20 cellular contexts compared by ENCODE assay signal in the genomic region with DNA sequence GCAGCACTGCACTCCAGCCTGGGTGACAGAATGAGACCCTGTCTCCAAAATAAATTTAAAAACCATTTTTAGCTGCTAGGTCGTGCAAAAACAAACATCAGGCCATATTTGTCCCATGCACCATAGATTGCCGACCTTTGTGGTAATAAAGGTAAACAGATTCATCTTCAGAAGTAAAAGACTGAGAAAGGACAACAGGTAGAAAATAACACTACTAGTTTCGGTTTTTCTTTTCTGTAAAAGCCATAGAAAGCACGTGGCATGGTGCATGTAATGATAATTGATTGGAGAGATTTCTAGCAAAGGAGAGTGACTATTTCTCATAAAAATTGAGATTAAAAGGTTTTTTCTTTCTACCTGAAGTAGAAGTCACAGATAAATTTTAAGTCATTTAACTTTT.
DNase-seq lines count a peak whose midpoint lies in the region; ATAC-seq and TF ChIP-seq lines count a peak whose summit lies in the region.
"Had no signal": no experiment of that assay in that cellular context is flagged by ENCODE, and none has a peak within 500 bp of the region (broad histone marks: within the 10 kb centered on the region; RNA-seq: fewer than 3 reads in every experiment).

No MANE protein-coding gene starts in this region.

- no peaks in the 10 kb centered on the region for H4K20me1 ChIP-seq in MM.1S (ENCODE audit: insufficient read depth, low read length)

- peak overlapping the region; percentile 49; the same call in 1 of the 2 replicates for H3K4me2 ChIP-seq in MM.1S (ENCODE audit: low read depth, low read length)
- H3K4me2 ChIP-seq: GM23338 had no signal

- no peaks in the 10 kb centered on the region for H3K79me2 ChIP-seq in MM.1S (ENCODE audit: low read length)

- no peaks in the 10 kb centered on the region for H3K36me3 ChIP-seq in MM.1S (replicated peaks; ENCODE audit: insufficient read depth, low read length)
- peaks cover 0 to 15% (median 0%) of the 10 kb centered on the region in 4 donors for H3K36me3 ChIP-seq in esophagus muscularis mucosa
- H3K36me3 ChIP-seq: BE2C had no signal

- peaks cover 6% of the 10 kb centered on the region for H3K4me1 ChIP-seq in MM.1S (ENCODE audit: low read length)
- H3K4me1 ChIP-seq in esophagus muscularis mucosa = no peaks in the 10 kb centered on the region
- H3K4me1 ChIP-seq: BE2C had no signal

- H3K27me3 ChIP-seq in MM.1S (replicated peaks; ENCODE audit: insufficient read depth, low read length) (no peaks in the 10 kb centered on the region), esophagus muscularis mucosa (no peaks in the 10 kb centered on the region)

- no peak for TF ChIP-seq CTCF in GM13976 (IDR thresholded peaks at IDR 0.05; ENCODE audit: borderline replicate concordance, control extremely low read depth, extremely low read depth, insufficient read depth, missing control alignments)
- TF ChIP-seq CTCF in MM.1S (IDR thresholded peaks at IDR 0.05; ENCODE audit: low read length) = no peak
- TF ChIP-seq CTCF in esophagus muscularis mucosa (IDR thresholded peaks at IDR 0.05) = no peak
- TF ChIP-seq CTCF in GM20000 (IDR thresholded peaks at IDR 0.05; ENCODE audit: extremely low read depth, missing control alignments) = no peak

- H3K9me3 ChIP-seq in MM.1S (replicated peaks; ENCODE audit: insufficient read depth, low read length) (no peaks in the 10 kb centered on the region), esophagus muscularis mucosa (no peaks in the 10 kb centered on the region)
- H3K9me3 ChIP-seq: BE2C had no signal

- H3K9ac ChIP-seq in MM.1S (ENCODE audit: low read length) = no peak overlapping the region

- TF ChIP-seq POLR2A in esophagus muscularis mucosa (IDR thresholded peaks at IDR 0.05; ENCODE audit: low read depth) = no peak

- peak overlapping the region; percentile 18; the same call in 1 of the 2 replicates for H3K4me3 ChIP-seq in MM.1S (ENCODE audit: low read length)
- H3K4me3 ChIP-seq in esophagus muscularis mucosa = no peak overlapping the region
- H3K4me3 ChIP-seq: GM23338, K562 had no signal

- intact Hi-C loops in esophagus muscularis mucosa (cut with DNase I) = no loop called here

- H3K9me2 ChIP-seq in MM.1S (replicated peaks; ENCODE audit: insufficient read depth, low read length) = no peaks in the 10 kb centered on the region

- in situ Hi-C loops in GM13976 (cut with MboI; ENCODE audit: low sequenced_read_pairs, unreplicated experiment) = no loop called here

- H3K27ac ChIP-seq in MM.1S (ENCODE audit: low read length) (no peak overlapping the region; the same call in 1 of the 2 replicates), esophagus muscularis mucosa (replicated peaks in 1 of 4) (no peak overlapping the region)

- no peaks in the 10 kb centered on the region for H3F3A ChIP-seq in MM.1S (ENCODE audit: insufficient read depth, low read length)

- no peak for TF ChIP-seq EP300 in esophagus muscularis mucosa (IDR thresholded peaks at IDR 0.05)

- DNase-seq in GM13976 (ENCODE audit: low spot score) (peak; percentile 6), MM.1S (peak; percentile 48), RPMI8226 (peak; percentile 7), esophagus muscularis mucosa (ENCODE audit: extremely low spot score) (no peak), GM20000 (ENCODE audit: low spot score) (no peak)
- DNase-seq: ACHN; BE2C; C1 segment of cervical spinal cord; CD4-positive, CD25-positive, alpha-beta regulatory T cell; CD8-positive, alpha-beta memory T cell; COR-L47; DMS 273 treated with DMSO at 0.1 percent for 48 hours; DMS53; DND-41; EL; HCEC 1CT; IMR-90 had no signal

- WGBS in esophagus muscularis mucosa = 70% methylated on average over 4 of the region's 4 CpGs

- ATAC-seq in HG02840 (IDR thresholded peaks at IDR 0.05; ENCODE audit: low FRiP score, unreplicated experiment) = no peak
- ATAC-seq: GM23338, K562 had no signal

- H2AFZ ChIP-seq in MM.1S (ENCODE audit: low read length) = peak overlapping the region; percentile 67
- H2AFZ ChIP-seq: GM23338 had no signal

Comparison
In these comparisons a context has a peak if more than half of its experiments do, and no peak if none do; other contexts are left out.
1. DNase-seq: peak in GM13976 (single experiment), MM.1S (single experiment) and RPMI8226 (single experiment); none in esophagus muscularis mucosa (single experiment) and GM20000 (single experiment).